ENCODE assay signal across 24 cellular contexts in genomic region chr3:133783762-133784161, GRCh38. TPM values are rescaled to one million over a fixed set of nuclear protein-coding genes. Genes with fewer than 3 reads are reported as not detected.
"Had no signal": no experiment of that assay in that cellular context is flagged by ENCODE, and none has a peak within 500 bp of the region (broad histone marks: within the 10 kb centered on the region; RNA-seq: fewer than 3 reads in every experiment).

No MANE protein-coding gene starts in this region.

- H3K4me1 Mint-ChIP-seq: activated CD8-positive, alpha-beta memory T cell treated with anti-CD3 and anti-CD28 coated beads, Interleukin-2, amount 10 ng/mL, durations not matched to agents 7 days and 5 days; brain; central memory CD8-positive, alpha-beta T cell had no signal

- H3K27ac Mint-ChIP-seq: activated CD8-positive, alpha-beta memory T cell treated with anti-CD3 and anti-CD28 coated beads, Interleukin-2, amount 10 ng/mL, durations not matched to agents 7 days and 5 days; activated naive CD4-positive, alpha-beta T cell treated with anti-CD3 and anti-CD28 coated beads for 36 hours; activated naive CD8-positive, alpha-beta T cell; activated T-cell treated with anti-CD3 and anti-CD28 coated beads, Interleukin-2, amount 50 U/mL, for 24 hours; activated T-helper 1 cell treated with anti-CD3 and anti-CD28 coated beads, Interleukin-12 subunit alpha, Interleukin-12 subunit beta, Interleukin-2, Interleukin-4 antibody, amounts not matched to agents 30 ng/mL and 10 ng/mL and 1 ng/mL, durations not matched to agents 14 hours and 24 hours and 36 hours; brain; T-helper 1 cell treated with Interleukin-12 subunit alpha and Interleukin-12 subunit beta and Interleukin-4 antibody, amounts not matched to agents 30 μg/mL and 1 μg/mL, for 36 hours had no signal

- H3K4me3 Mint-ChIP-seq: activated CD8-positive, alpha-beta memory T cell treated with anti-CD3 and anti-CD28 coated beads, Interleukin-2, amount 10 ng/mL, durations not matched to agents 7 days and 5 days; activated naive CD4-positive, alpha-beta T cell treated with anti-CD3 and anti-CD28 coated beads for 36 hours; activated naive CD8-positive, alpha-beta T cell; activated T-cell treated with anti-CD3 and anti-CD28 coated beads, Interleukin-2, amount 50 U/mL, for 24 hours; activated T-helper 1 cell treated with anti-CD3 and anti-CD28 coated beads, Interleukin-12 subunit alpha, Interleukin-12 subunit beta, Interleukin-2, Interleukin-4 antibody, amounts not matched to agents 30 ng/mL and 10 ng/mL and 1 ng/mL, durations not matched to agents 14 hours and 24 hours and 36 hours; brain; central memory CD8-positive, alpha-beta T cell; T-helper 1 cell treated with Interleukin-12 subunit alpha and Interleukin-12 subunit beta and Interleukin-4 antibody, amounts not matched to agents 30 μg/mL and 1 μg/mL, for 36 hours had no signal

- ATAC-seq: activated CD8-positive, alpha-beta memory T cell treated with anti-CD3 and anti-CD28 coated beads, Interleukin-2, amount 10 ng/mL, durations not matched to agents 7 days and 5 days; PC-3 had no signal

- H3K36me3 Mint-ChIP-seq: activated CD8-positive, alpha-beta memory T cell treated with anti-CD3 and anti-CD28 coated beads, Interleukin-2, amount 10 ng/mL, durations not matched to agents 7 days and 5 days; activated naive CD8-positive, alpha-beta T cell; brain had no signal

- H3K9me3 Mint-ChIP-seq: activated naive CD4-positive, alpha-beta T cell treated with anti-CD3 and anti-CD28 coated beads for 36 hours; activated T-helper 1 cell treated with anti-CD3 and anti-CD28 coated beads, Interleukin-12 subunit alpha, Interleukin-12 subunit beta, Interleukin-2, Interleukin-4 antibody, amounts not matched to agents 30 ng/mL and 10 ng/mL and 1 ng/mL, durations not matched to agents 14 hours and 24 hours and 36 hours; central memory CD8-positive, alpha-beta T cell; T-helper 1 cell treated with Interleukin-12 subunit alpha and Interleukin-12 subunit beta and Interleukin-4 antibody, amounts not matched to agents 30 μg/mL and 1 μg/mL, for 36 hours had no signal

- DNase-seq: activated CD4-positive, alpha-beta T cell treated with anti-CD3 and anti-CD28 coated beads for 48 hours; activated CD4-positive, alpha-beta T cell treated with anti-CD3 and anti-CD28 coated beads, Interleukin-2, amount 50 U/mL, for 4 hours; activated CD4-positive, CD25-positive, alpha-beta regulatory T cell treated with anti-CD3 and anti-CD28 coated beads, Interleukin-2, amount 50 U/mL, for 72 hours; activated CD8-positive, alpha-beta memory T cell treated with anti-CD3 and anti-CD28 coated beads, Interleukin-2, amount 10 ng/mL, durations not matched to agents 7 days and 5 days; activated effector memory CD4-positive, alpha-beta T cell treated with Interleukin-2 at 50 U/mL for 16 hours; activated naive CD4-positive, alpha-beta T cell treated with anti-CD3 and anti-CD28 coated beads for 36 hours; activated T-cell treated with anti-CD3 and anti-CD28 coated beads, Interleukin-2, amount 50 U/mL, for 24 hours; amygdala; KG1; NCI-H1048; NCI-H146; NCI-H1930; NCI-H2107; NCI-H2171 treated with DMSO at 0.1 percent for 48 hours; NCI-H524; PC-3; SHP77 had no signal

RNA-seq across cellular contexts. Expression of gene TF, which starts 37.6 kb away (rescaled TPM):
- total RNA-seq: activated T-helper 1 cell treated with anti-CD3 and anti-CD28 coated beads, Interleukin-12 subunit alpha, Interleukin-12 subunit beta, Interleukin-2, Interleukin-4 antibody, amounts not matched to agents 30 ng/mL and 10 ng/mL and 1 ng/mL, durations not matched to agents 14 hours and 24 hours and 36 hours; LHCN-M2; M059J; PC-3 had no signal
